Comparison of ENCODE assay signal across 8 cellular contexts in genomic region chr15:64825081-64825430, GRCh38. TPM values are rescaled to one million over a fixed set of nuclear protein-coding genes. Genes with fewer than 3 reads are reported as not detected.
DNase-seq lines count a peak whose midpoint lies in the region; ATAC-seq and TF ChIP-seq lines count a peak whose summit lies in the region.

No MANE protein-coding gene starts in this region.

- ATAC-seq in HG03095 (IDR thresholded peaks at IDR 0.05; ENCODE audit: unreplicated experiment): peak; percentile 3
- peak; percentile 5 for ATAC-seq in activated naive CD8-positive, alpha-beta T cell treated with anti-CD3 and anti-CD28 coated beads, Interleukin-2, amount 10 ng/mL, durations not matched to agents 7 days and 5 days (ENCODE audit: low read depth)
- ATAC-seq in left lobe of liver: peak; percentile 11
- no peak for ATAC-seq in HG03025 (IDR thresholded peaks at IDR 0.05; ENCODE audit: low FRiP score, unreplicated experiment)
- ATAC-seq in HG02610 (IDR thresholded peaks at IDR 0.05; ENCODE audit: unreplicated experiment): no peak

- 0% methylated on average over 13 of the region's 13 CpGs; no CpG with 5 or more reads in 1 of the 2 donors for WGBS in transverse colon (ENCODE audit: low coverage in 1 of 2), 2 donors

- TSS peak; percentile 81 for BruUV-seq in Calu3 (replicated peaks; lab: Mats Ljungman, UMichigan)

- no peaks in the 10 kb centered on the region for H3K36me3 ChIP-seq in transverse colon

- H3K4me1 Mint-ChIP-seq in Calu3 (ENCODE audit: low read depth, unreplicated experiment): peaks cover 19% of the 10 kb centered on the region
- H3K4me1 Mint-ChIP-seq in activated naive CD8-positive, alpha-beta T cell treated with anti-CD3 and anti-CD28 coated beads, Interleukin-2, amount 10 ng/mL, durations not matched to agents 7 days and 5 days: peaks cover 28% of the 10 kb centered on the region

- TF ChIP-seq POLR2A in transverse colon (IDR thresholded peaks at IDR 0.05): no peak

- H3K9me3 Mint-ChIP-seq in Calu3 (ENCODE audit: low read depth, unreplicated experiment): no peaks in the 10 kb centered on the region
- H3K9me3 Mint-ChIP-seq in activated naive CD8-positive, alpha-beta T cell treated with anti-CD3 and anti-CD28 coated beads, Interleukin-2, amount 10 ng/mL, durations not matched to agents 7 days and 5 days: no peaks in the 10 kb centered on the region

- DNase-seq in Calu3 (no peak), left lobe of liver (ENCODE audit: low spot score) (no peak), transverse colon (no peak), NCI-H1930 (lab: John Stamatoyannopoulos, UW) (no peak)
- no peak for DNase-seq in activated naive CD8-positive, alpha-beta T cell treated with anti-CD3 and anti-CD28 coated beads, Interleukin-2, amount 10 ng/mL, durations not matched to agents 7 days and 5 days

- peak overlapping the region in 3 of 4 donors; percentile 28 to 59 (median 47) for H3K4me3 ChIP-seq in transverse colon

- no peaks in the 10 kb centered on the region for H3K27me3 Mint-ChIP-seq in Calu3 (ENCODE audit: unreplicated experiment)
- H3K27me3 Mint-ChIP-seq in activated naive CD8-positive, alpha-beta T cell treated with anti-CD3 and anti-CD28 coated beads, Interleukin-2, amount 10 ng/mL, durations not matched to agents 7 days and 5 days: no peaks in the 10 kb centered on the region

- in situ Hi-C loops in transverse colon (cut with MboI; ENCODE audit: low pct_ligation_motif_present in 1 of 4, low pct_unique_long_range_greater_than_20kb in 1 of 4, low sequenced_read_pairs in 3 of 4): no loop called here

- H3K9me3 ChIP-seq in transverse colon: no peaks in the 10 kb centered on the region

- CTCF ChIA-PET in Calu3 (lab: Charles Lee): interaction anchor here (0.7 to 1.1 kb wide), 3 partner anchors 10 to 115 kb away, joined by 3 to 9 read pairs (median 3); no protein-coding TSS in a partner anchor

- H3K27ac ChIP-seq in transverse colon: peak overlapping the region; percentile 33 to 72 (median 68)

- intact Hi-C loops in Calu3 (cut with micrococcal nuclease; ENCODE audit: unreplicated experiment): loop anchor here (1.0 kb wide), 1 partner anchor 10 kb away; no protein-coding TSS in a partner anchor
- intact Hi-C loops in transverse colon (cut with DNase I; ENCODE audit: low total_unique reads): no loop called here

- peaks cover 23% of the 10 kb centered on the region for H3K36me3 Mint-ChIP-seq in Calu3 (ENCODE audit: insufficient read depth, unreplicated experiment)
- peaks cover 13% of the 10 kb centered on the region for H3K36me3 Mint-ChIP-seq in activated naive CD8-positive, alpha-beta T cell treated with anti-CD3 and anti-CD28 coated beads, Interleukin-2, amount 10 ng/mL, durations not matched to agents 7 days and 5 days

- H3K27me3 ChIP-seq in transverse colon: peaks cover 6% of the 10 kb centered on the region

- H3K4me3 Mint-ChIP-seq in Calu3 (ENCODE audit: low read depth, unreplicated experiment): peak overlapping the region; percentile 86
- H3K4me3 Mint-ChIP-seq in activated naive CD8-positive, alpha-beta T cell treated with anti-CD3 and anti-CD28 coated beads, Interleukin-2, amount 10 ng/mL, durations not matched to agents 7 days and 5 days: peak overlapping the region; percentile 97

- TF ChIP-seq CTCF in Calu3 (IDR thresholded peaks at IDR 0.05; ENCODE audit: unreplicated experiment): no peak
- TF ChIP-seq CTCF in transverse colon (IDR thresholded peaks at IDR 0.05): no peak

- TF ChIP-seq EP300 in transverse colon (IDR thresholded peaks at IDR 0.05; ENCODE audit: low read depth): no peak

- peaks cover 16 to 31% (median 24%) of the 10 kb centered on the region in 4 donors for H3K4me1 ChIP-seq in transverse colon

- POLR2A ChIA-PET in activated naive CD8-positive, alpha-beta T cell treated with anti-CD3 and anti-CD28 coated beads, Interleukin-2, amount 10 ng/mL, durations not matched to agents 7 days and 5 days (lab: Charles Lee): interaction anchor here (0.9 to 2.3 kb wide), 7 partner anchors 12 to 87 kb away, joined by 3 to 52 read pairs (median 8); partner anchors contain the start of gene ANKDD1A

- peak overlapping the region; percentile 75 for H3K27ac Mint-ChIP-seq in Calu3 (ENCODE audit: unreplicated experiment)
- peak overlapping the region; percentile 93 for H3K27ac Mint-ChIP-seq in activated naive CD8-positive, alpha-beta T cell treated with anti-CD3 and anti-CD28 coated beads, Interleukin-2, amount 10 ng/mL, durations not matched to agents 7 days and 5 days

RNA-seq across cellular contexts. Expression of gene PIF1, which starts 0.4 kb away (rescaled TPM):
- total RNA-seq in Calu3 (2022): 33.9 and 51.5 TPM in 2 replicates
- 10 to 100 TPM; 45.8 to 49.7 TPM for total RNA-seq in activated naive CD8-positive, alpha-beta T cell treated with anti-CD3 and anti-CD28 coated beads, Interleukin-2, amount 10 ng/mL, durations not matched to agents 7 days and 5 days
- 0.93 TPM for total RNA-seq in left lobe of liver
- total RNA-seq in transverse colon: 10 to 100 TPM in 1 of 4 donors, 1 to 10 TPM in 3; 1.1 to 49.8 (median 2.3) TPM

RNA-seq across cellular contexts. Expression of gene PLEKHO2, which starts 16.7 kb away (rescaled TPM):
- 2.0 and 2.4 TPM in 2 replicates for total RNA-seq in Calu3 (2022)
- total RNA-seq in activated naive CD8-positive, alpha-beta T cell treated with anti-CD3 and anti-CD28 coated beads, Interleukin-2, amount 10 ng/mL, durations not matched to agents 7 days and 5 days: 10 to 100 TPM; 25.4 to 25.7 TPM
- 4.3 TPM for total RNA-seq in left lobe of liver
- total RNA-seq in transverse colon: 10 to 100 TPM in 2 of 4 donors, 1 to 10 TPM in 2; 4.6 to 12.3 (median 9.8) TPM

RNA-seq across cellular contexts. Expression of gene RBPMS2, which starts 49.7 kb away (rescaled TPM):
- total RNA-seq in Calu3 (2022) (1.4 and 1.6 TPM in 2 replicates), left lobe of liver (7.5 TPM), transverse colon (10 to 100 TPM in 2 of 4 donors, 1 to 10 TPM in 2; 4.4 to 27.7 (median 11.5) TPM)
- total RNA-seq in activated naive CD8-positive, alpha-beta T cell treated with anti-CD3 and anti-CD28 coated beads, Interleukin-2, amount 10 ng/mL, durations not matched to agents 7 days and 5 days: not detected

Comparison
In these comparisons a context has a peak if more than half of its experiments do, and no peak if none do; other contexts are left out.
1. ATAC-seq: peak in HG03095 (single experiment), activated naive CD8-positive, alpha-beta T cell treated with anti-CD3 and anti-CD28 coated beads, Interleukin-2, amount 10 ng/mL, durations not matched to agents 7 days and 5 days (single experiment) and left lobe of liver (single experiment); none in HG03025 (single experiment) and HG02610 (single experiment).